In the genomic region with DNA sequence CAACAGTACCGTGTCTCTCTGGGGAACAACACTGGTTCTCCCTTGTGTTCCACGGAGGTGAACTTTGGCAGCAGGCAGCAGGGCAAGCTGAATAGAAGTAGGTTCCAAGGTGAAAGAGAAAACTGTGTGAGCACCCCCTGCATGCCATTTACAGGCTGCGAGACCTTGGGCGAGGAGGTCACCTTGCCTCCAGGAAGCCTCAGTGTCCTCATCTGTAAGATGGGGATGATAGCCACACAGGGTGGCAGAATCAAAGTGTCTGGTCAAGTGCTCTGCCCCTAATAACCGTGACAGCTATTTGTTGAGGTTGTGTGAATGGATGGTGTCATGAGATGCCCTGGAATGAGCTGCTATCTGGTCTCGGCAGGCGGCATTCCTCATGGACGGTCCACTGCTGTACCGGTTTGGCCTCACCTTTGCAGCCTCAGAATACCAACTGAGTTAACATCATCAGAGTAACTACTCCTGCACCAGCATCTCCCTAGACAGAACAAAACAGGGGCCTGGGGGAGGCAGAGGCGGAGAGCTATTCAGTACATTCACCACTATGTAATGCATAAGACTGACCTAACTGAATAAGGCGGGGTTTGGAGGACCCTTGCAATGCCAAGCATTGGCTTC, we compare ENCODE assay signal across 26 cellular contexts. TPM values are rescaled to one million over a fixed set of nuclear protein-coding genes. Genes with fewer than 3 reads are reported as not detected.
"Had no signal": no experiment of that assay in that cellular context is flagged by ENCODE, and none has a peak within 500 bp of the region (broad histone marks: within the 10 kb centered on the region; RNA-seq: fewer than 3 reads in every experiment).

No MANE protein-coding gene starts in this region.

- H3K4me1 ChIP-seq: breast epithelium had no signal

- H3K4me2 ChIP-seq: KMS-11, PC-9 had no signal

- H3K27ac Mint-ChIP-seq: activated CD8-positive, alpha-beta T cell treated with anti-CD3 and anti-CD28 coated beads, Interleukin-2, amount 10 ng/mL, durations not matched to agents 7 days and 5 days; activated naive CD4-positive, alpha-beta T cell treated with anti-CD3 and anti-CD28 coated beads, Interleukin-2, amount 50 U/mL, for 24 hours; activated T-cell treated with anti-CD3 and anti-CD28 coated beads, Interleukin-2, amount 50 U/mL, for 24 hours; activated T-helper 1 cell treated with anti-CD3 and anti-CD28 coated beads, Interleukin-12 subunit alpha, Interleukin-12 subunit beta, Interleukin-2, Interleukin-4 antibody, amounts not matched to agents 30 ng/mL and 10 ng/mL and 1 ng/mL, durations not matched to agents 14 hours and 24 hours and 36 hours; T-helper 1 cell treated with Interleukin-12 subunit alpha and Interleukin-12 subunit beta and Interleukin-4 antibody, amounts not matched to agents 30 μg/mL and 1 μg/mL, for 36 hours had no signal

- H3K9me3 ChIP-seq: breast epithelium had no signal

- H3K36me3 ChIP-seq: breast epithelium had no signal

- H3K4me3 Mint-ChIP-seq: activated CD8-positive, alpha-beta T cell treated with anti-CD3 and anti-CD28 coated beads, Interleukin-2, amount 10 ng/mL, durations not matched to agents 7 days and 5 days; activated naive CD4-positive, alpha-beta T cell treated with anti-CD3 and anti-CD28 coated beads, Interleukin-2, amount 50 U/mL, for 24 hours; activated T-cell treated with anti-CD3 and anti-CD28 coated beads, Interleukin-2, amount 50 U/mL, for 24 hours; activated T-helper 1 cell treated with anti-CD3 and anti-CD28 coated beads, Interleukin-12 subunit alpha, Interleukin-12 subunit beta, Interleukin-2, Interleukin-4 antibody, amounts not matched to agents 30 ng/mL and 10 ng/mL and 1 ng/mL, durations not matched to agents 14 hours and 24 hours and 36 hours; T-helper 1 cell treated with Interleukin-12 subunit alpha and Interleukin-12 subunit beta and Interleukin-4 antibody, amounts not matched to agents 30 μg/mL and 1 μg/mL, for 36 hours had no signal

- H3K36me3 Mint-ChIP-seq: activated naive CD4-positive, alpha-beta T cell treated with anti-CD3 and anti-CD28 coated beads, Interleukin-2, amount 50 U/mL, for 24 hours had no signal

- DNase-seq: activated CD4-positive, alpha-beta T cell treated with anti-CD3 and anti-CD28 coated beads for 48 hours; activated CD4-positive, alpha-beta T cell treated with anti-CD3 and anti-CD28 coated beads, Interleukin-2, amount 50 U/mL, for 4 hours; activated CD4-positive, CD25-positive, alpha-beta regulatory T cell treated with anti-CD3 and anti-CD28 coated beads, Interleukin-2, amount 50 U/mL, for 72 hours; activated CD8-positive, alpha-beta memory T cell treated with anti-CD3 and anti-CD28 coated beads, Interleukin-2, amount 50 U/mL, for 48 hours; activated CD8-positive, alpha-beta T cell treated with anti-CD3 and anti-CD28 coated beads, Interleukin-2, amount 10 ng/mL, durations not matched to agents 7 days and 5 days; activated effector memory CD4-positive, alpha-beta T cell treated with Interleukin-2 at 50 U/mL for 16 hours; activated naive CD4-positive, alpha-beta T cell; activated T-cell treated with anti-CD3 and anti-CD28 coated beads, Interleukin-2, amount 50 U/mL, for 24 hours; aorta; caudate nucleus; MV-4-11; NCI-H1092 treated with DMSO at 0.1 percent for 48 hours; NCI-H1436; NCI-H1694 treated with DMSO at 0.1 percent for 48 hours; NCI-H2029 treated with DMSO at 0.1 percent for 48 hours; NCI-H446; NCI-H524; PC-9; SHP77 treated with DMSO at 0.1 percent for 48 hours had no signal

- H2AFZ ChIP-seq: PC-9 had no signal

- H3K9me3 Mint-ChIP-seq: activated naive CD4-positive, alpha-beta T cell treated with anti-CD3 and anti-CD28 coated beads, Interleukin-2, amount 50 U/mL, for 24 hours; activated T-cell treated with anti-CD3 and anti-CD28 coated beads, Interleukin-2, amount 50 U/mL, for 24 hours; activated T-helper 1 cell treated with anti-CD3 and anti-CD28 coated beads, Interleukin-12 subunit alpha, Interleukin-12 subunit beta, Interleukin-2, Interleukin-4 antibody, amounts not matched to agents 30 ng/mL and 10 ng/mL and 1 ng/mL, durations not matched to agents 14 hours and 24 hours and 36 hours; T-helper 1 cell treated with Interleukin-12 subunit alpha and Interleukin-12 subunit beta and Interleukin-4 antibody, amounts not matched to agents 30 μg/mL and 1 μg/mL, for 36 hours had no signal

- H3K27me3 Mint-ChIP-seq: activated naive CD4-positive, alpha-beta T cell treated with anti-CD3 and anti-CD28 coated beads, Interleukin-2, amount 50 U/mL, for 24 hours had no signal

- H3K4me1 Mint-ChIP-seq: activated naive CD4-positive, alpha-beta T cell treated with anti-CD3 and anti-CD28 coated beads, Interleukin-2, amount 50 U/mL, for 24 hours had no signal

- ATAC-seq: activated CD8-positive, alpha-beta T cell treated with anti-CD3 and anti-CD28 coated beads, Interleukin-2, amount 10 ng/mL, durations not matched to agents 7 days and 5 days had no signal

- H3K27ac ChIP-seq: breast epithelium, KMS-11, PC-9 had no signal

- H3K9ac ChIP-seq: KMS-11 had no signal

- H3K4me3 ChIP-seq: breast epithelium, PC-9 had no signal

RNA-seq across cellular contexts. Expression of a gene that starts 7.4 kb away (rescaled TPM):
- total RNA-seq: activated CD8-positive, alpha-beta T cell treated with anti-CD3 and anti-CD28 coated beads, Interleukin-2, amount 10 ng/mL, durations not matched to agents 7 days and 5 days; activated T-helper 1 cell treated with anti-CD3 and anti-CD28 coated beads, Interleukin-12 subunit alpha, Interleukin-12 subunit beta, Interleukin-2, Interleukin-4 antibody, amounts not matched to agents 30 ng/mL and 10 ng/mL and 1 ng/mL, durations not matched to agents 14 hours and 24 hours and 36 hours; aorta; MCF 10A; SK-MEL-5 had no signal
- polyA plus RNA-seq: aorta had no signal
